In genomic region chr1:94417962-94418663, GRCh38 we compare ENCODE assay signal across 8 cellular contexts. TPM values are rescaled to one million over a fixed set of nuclear protein-coding genes. Genes with fewer than 3 reads are reported as not detected.
A peak's percentile ranks its signal among the peaks of the same experiment; 100 is the strongest.
DNase-seq lines count a peak whose midpoint lies in the region; ATAC-seq and TF ChIP-seq lines count a peak whose summit lies in the region.

ABCD3 (plus strand) TSS chr1:94418389; CDS start chr1:94418479, 90 bp downstream.

- H3K9me3 Mint-ChIP-seq in activated T-cell treated with anti-CD3 and anti-CD28 coated beads, Interleukin-2, amount 50 U/mL, for 4 hours: no peaks in the 10 kb centered on the region

- H4K20me1 ChIP-seq in KMS-11 (ENCODE audit: insufficient read depth): no peaks in the 10 kb centered on the region

- BruUV-seq in Panc1 (replicated peaks; lab: Mats Ljungman, UMichigan): no TSS peak

- H3K4me1 ChIP-seq in KMS-11 (ENCODE audit: low read depth, poor library complexity, severe bottlenecking): peaks cover 14% of the 10 kb centered on the region
- peaks cover 32% of the 10 kb centered on the region for H3K4me1 ChIP-seq in Panc1 (ENCODE audit: control insufficient read depth, insufficient read depth, low read length)
- peaks cover 5 to 31% of the 10 kb centered on the region in 2 donors for H3K4me1 ChIP-seq in muscle layer of duodenum (ENCODE audit: control insufficient read depth in 1 of 2, insufficient read depth in 2 of 2, low read length in 2 of 2)

- H3K4me3 ChIP-seq in KMS-11 (IDR thresholded peaks at IDR 0.05; ENCODE audit: insufficient read depth, low read depth, low read length) (peak within 1 kb of the TSS; percentile 62), Panc1 (ENCODE audit: low read depth in 2 of 2, low read length in 2 of 2) (peak within 1 kb of the TSS; percentile 81 to 91), muscle layer of duodenum (ENCODE audit: low read depth in 1 of 2, low read length in 2 of 2) (peak within 1 kb of the TSS; percentile 77 to 89)

- H3K27ac ChIP-seq in KMS-11 (peak within 1 kb of the TSS; percentile 56), Panc1 (ENCODE audit: low read length) (peak within 1 kb of the TSS; percentile 94), muscle layer of duodenum (ENCODE audit: low read length) (peak within 1 kb of the TSS; percentile 78)

- H2AFZ ChIP-seq in KMS-11 (ENCODE audit: low read depth): peak within 1 kb of the TSS; percentile 83

- H3K9me3 ChIP-seq in Panc1 (ENCODE audit: control insufficient read depth, insufficient read depth, low read depth, low read length) (no peaks in the 10 kb centered on the region), muscle layer of duodenum (ENCODE audit: control insufficient read depth in 1 of 2, low read length in 2 of 2) (no peaks in the 10 kb centered on the region)

- H3K4me3 Mint-ChIP-seq in activated T-cell treated with anti-CD3 and anti-CD28 coated beads, Interleukin-2, amount 50 U/mL, for 4 hours: no peak within 1 kb of the TSS

- TF ChIP-seq CTCF in KMS-11 (conservative IDR thresholded peaks at IDR 0.05; ENCODE audit: low read depth, low read length): no peak
- TF ChIP-seq CTCF in Panc1 (IDR thresholded peaks at IDR 0.05): no peak

- no peaks in the 10 kb centered on the region for H3K36me3 ChIP-seq in KMS-11 (ENCODE audit: insufficient read depth)
- H3K36me3 ChIP-seq in Panc1 (ENCODE audit: control insufficient read depth, insufficient read depth, low read length): no peaks in the 10 kb centered on the region
- no peaks in the 10 kb centered on the region for H3K36me3 ChIP-seq in muscle layer of duodenum (ENCODE audit: control insufficient read depth in 1 of 2, insufficient read depth in 2 of 2, low read length in 2 of 2)

- DNase-seq in DMS53 treated with DMSO at 0.1 percent for 48 hours (lab: John Stamatoyannopoulos, UW; ENCODE audit: unreplicated experiment): peak; percentile 99
- peak; percentile 67 for DNase-seq in Panc1 (ENCODE audit: low read depth, low spot score)
- peak; percentile 96 for DNase-seq in activated T-cell treated with anti-CD3 and anti-CD28 coated beads, Interleukin-2, amount 50 U/mL, for 4 hours
- peak; percentile 92 for DNase-seq in stimulated activated CD8-positive, alpha-beta memory T cell treated with anti-CD3 and anti-CD28 coated beads, Interleukin-7, amount 100 ng/mL, for 24 hours (ENCODE audit: low read depth)

- H3K27me3 ChIP-seq in KMS-11 (ENCODE audit: insufficient read depth, low read depth) (no peaks in the 10 kb centered on the region), Panc1 (ENCODE audit: control insufficient read depth, insufficient read depth, low read length) (no peaks in the 10 kb centered on the region), muscle layer of duodenum (ENCODE audit: low read depth, low read length) (no peaks in the 10 kb centered on the region)

- H3K9ac ChIP-seq in KMS-11: peak within 1 kb of the TSS; percentile 59; the same call in 1 of the 2 replicates

- no peaks in the 10 kb centered on the region for H3K36me3 Mint-ChIP-seq in activated T-cell treated with anti-CD3 and anti-CD28 coated beads, Interleukin-2, amount 50 U/mL, for 4 hours (ENCODE audit: insufficient read depth)

- in situ Hi-C loops in Panc1 (cut with HindIII; ENCODE audit: low pct_unique_long_range_greater_than_20kb, low sequenced_read_pairs): no loop called here

- POLR2A ChIA-PET in Panc1 (lab: Charles Lee): interaction anchor here (0.6 kb wide), 1 partner anchor 93 kb away, joined by 4 read pairs; no protein-coding TSS in a partner anchor

- ATAC-seq in GM21737 (IDR thresholded peaks at IDR 0.05; ENCODE audit: unreplicated experiment) (peak; percentile 96), Panc1 (peak; percentile 96), esophagus mucosa (peak; percentile 97)
- ATAC-seq in activated T-cell treated with anti-CD3 and anti-CD28 coated beads, Interleukin-2, amount 50 U/mL, for 4 hours: peak; percentile 91 to 93

- H3K4me2 ChIP-seq in KMS-11: peak within 1 kb of the TSS; percentile 85

- peaks cover 37% of the 10 kb centered on the region for H3K4me1 Mint-ChIP-seq in activated T-cell treated with anti-CD3 and anti-CD28 coated beads, Interleukin-2, amount 50 U/mL, for 4 hours (ENCODE audit: low read depth)

- H3K27me3 Mint-ChIP-seq in activated T-cell treated with anti-CD3 and anti-CD28 coated beads, Interleukin-2, amount 50 U/mL, for 4 hours (ENCODE audit: low read depth): peaks cover 5% of the 10 kb centered on the region

- 0 out of 2 replicates have a peak, but pooled peaks cover 4% of the 10 kb centered on the region for H3K79me2 ChIP-seq in KMS-11 (ENCODE audit: insufficient read depth, low read depth)

- intact Hi-C loops in Panc1 (cut with micrococcal nuclease; ENCODE audit: unreplicated experiment): no loop called here

- CTCF ChIA-PET in Panc1 (lab: Charles Lee): no interaction called here

RNA-seq across cellular contexts. Expression of gene ABCD3, which starts in this region (rescaled TPM):
- total RNA-seq in Panc1 (2021; ENCODE audit: unreplicated experiment) (40.5 TPM), esophagus mucosa (30.3 TPM)
- polyA plus RNA-seq in Panc1 (2012; ENCODE audit: insufficient read length): 16.4 TPM
- total RNA-seq in activated T-cell treated with anti-CD3 and anti-CD28 coated beads, Interleukin-2, amount 50 U/mL, for 4 hours: 100 to 1,000 TPM in 1 of 3 donors, 10 to 100 TPM in 2; 43.9 to 127 (median 72.6) TPM

Comparison
In these comparisons a context has a peak if more than half of its experiments do, and no peak if none do; other contexts are left out.
1. Peak in every context shown above with its lines: DNase-seq, ATAC-seq, H3K4me3 ChIP-seq and H3K27ac ChIP-seq.